Comparison of ENCODE assay signal across 28 cellular contexts in genomic region chr4:47750771-47751170, GRCh38.
"Had no signal": no experiment of that assay in that cellular context is flagged by ENCODE, and none has a peak within 500 bp of the region (broad histone marks: within the 10 kb centered on the region; RNA-seq: fewer than 3 reads in every experiment).

No MANE protein-coding gene starts in this region.

- H3K27me3 ChIP-seq: foreskin keratinocyte, gastroesophageal sphincter, heart right ventricle, neutrophil, pancreas, spleen, testis, tibial artery had no signal

- H3K4me3 Mint-ChIP-seq: effector memory CD8-positive, alpha-beta T cell; immature natural killer cell; mesothelial cell of epicardium; naive B cell; natural killer cell treated with Interleukin-12 subunit alpha and Interleukin-12 subunit beta and Interleukin-15 and Interleukin-18, amount 100 ng/mL, for 72 hours; neural crest cell; stimulated activated memory B cell treated with anti-CD40 and anti-IgM and Interleukin-4, amounts not matched to agents 10 μg/mL and 1 μg/mL and 100 μg/mL, for 72 hours; type B pancreatic cell had no signal

- H3K9me3 ChIP-seq: gastroesophageal sphincter, mucosa of descending colon, neutrophil, pancreas, testis, tibial artery had no signal

- FAIRE-seq: pancreas had no signal

- H3K4me3 ChIP-seq: gastroesophageal sphincter, heart right ventricle, mucosa of descending colon, pancreas, skin epidermis, spleen, testis, tibial artery had no signal

- H3K4me1 ChIP-seq: foreskin keratinocyte, pancreas, spleen, testis had no signal

- H3K27me3 Mint-ChIP-seq: progenitor cell of endocrine pancreas had no signal

- DNase-seq: cerebellar nuclear complex; cortex of kidney; effector memory CD8-positive, alpha-beta T cell; foreskin keratinocyte; heart right ventricle; hippocampal formation; immature natural killer cell; islet precursor cell; kidney glomerular epithelial cell; mesenchymal stem cell; mucosa of descending colon; naive B cell; pancreas; spleen; stimulated activated CD4-positive, alpha-beta T cell treated with anti-CD3 and anti-CD28 coated beads, Interleukin-4, amount 100 ng/mL, for 4 hours; stimulated activated naive CD8-positive, alpha-beta T cell treated with anti-CD3 and anti-CD28 coated beads, Interleukin-15, Interleukin-2, amounts not matched to agents 100 U/mL and 50 U/mL, for 24 hours; substantia nigra; testis; tibial artery had no signal

- H3K27ac ChIP-seq: foreskin keratinocyte, gastroesophageal sphincter, neutrophil, pancreas, spleen, testis, tibial artery had no signal

- H3K27ac Mint-ChIP-seq: effector memory CD8-positive, alpha-beta T cell; immature natural killer cell; mesothelial cell of epicardium; natural killer cell treated with Interleukin-12 subunit alpha and Interleukin-12 subunit beta and Interleukin-15 and Interleukin-18, amount 100 ng/mL, for 72 hours; progenitor cell of endocrine pancreas; stimulated activated memory B cell treated with anti-CD40 and anti-IgM and Interleukin-4, amounts not matched to agents 10 μg/mL and 1 μg/mL and 100 μg/mL, for 72 hours; type B pancreatic cell had no signal

- H3K9me3 Mint-ChIP-seq: effector memory CD8-positive, alpha-beta T cell had no signal

- H3K36me3 ChIP-seq: gastroesophageal sphincter, heart right ventricle, neutrophil, pancreas, spleen, tibial artery had no signal

- H3K4me1 Mint-ChIP-seq: immature natural killer cell; mesothelial cell of epicardium; naive B cell; neural crest cell; stimulated activated memory B cell treated with anti-CD40 and anti-IgM and Interleukin-4, amounts not matched to agents 10 μg/mL and 1 μg/mL and 100 μg/mL, for 72 hours had no signal

- H3K36me3 Mint-ChIP-seq: mesothelial cell of epicardium; naive B cell; stimulated activated memory B cell treated with anti-CD40 and anti-IgM and Interleukin-4, amounts not matched to agents 10 μg/mL and 1 μg/mL and 100 μg/mL, for 72 hours; type B pancreatic cell had no signal

- ATAC-seq: effector memory CD8-positive, alpha-beta T cell; foreskin keratinocyte; gastroesophageal sphincter; mucosa of descending colon; natural killer cell treated with Interleukin-12 subunit alpha and Interleukin-12 subunit beta and Interleukin-15 and Interleukin-18, amount 100 ng/mL, for 72 hours; pancreas; stimulated activated memory B cell treated with anti-CD40 and anti-IgM and Interleukin-4, amounts not matched to agents 10 μg/mL and 1 μg/mL and 100 μg/mL, for 72 hours; stimulated activated naive CD8-positive, alpha-beta T cell treated with anti-CD3 and anti-CD28 coated beads, Interleukin-15, Interleukin-2, amounts not matched to agents 100 U/mL and 50 U/mL, for 24 hours had no signal
